14 cellular contexts compared by ENCODE assay signal in genomic region chr6:78243519-78243918, GRCh38.
DNase-seq lines count a peak whose midpoint lies in the region; TF ChIP-seq lines count a peak whose summit lies in the region.
"Had no signal": no experiment of that assay in that cellular context is flagged by ENCODE, and none has a peak within 500 bp of the region (broad histone marks: within the 10 kb centered on the region; RNA-seq: fewer than 3 reads in every experiment).

No MANE protein-coding gene starts in this region.

- no peak overlapping the region for H3K4me3 ChIP-seq in epithelial cell of esophagus (ENCODE audit: low read length)
- H3K4me3 ChIP-seq in mesendoderm (ENCODE audit: low read length): no peak overlapping the region
- H3K4me3 ChIP-seq: BLaER1 treated with 17β-estradiol and CSF1 and Interleukin-3, amounts not matched to agents 10 nM and 100 nM; lung had no signal

- no peak overlapping the region for H4K5ac ChIP-seq in mesendoderm (ENCODE audit: low read length)

- H3K79me2 ChIP-seq in mesendoderm (ENCODE audit: control insufficient read depth, insufficient read depth, low read length): no peaks in the 10 kb centered on the region

- no peaks in the 10 kb centered on the region for H3K36me3 ChIP-seq in mesendoderm (ENCODE audit: control insufficient read depth, insufficient read depth, low read length)
- H3K36me3 ChIP-seq: BLaER1 treated with 17β-estradiol and CSF1 and Interleukin-3, amounts not matched to agents 10 nM and 100 nM had no signal

- no peak overlapping the region for H2BK15ac ChIP-seq in mesendoderm (replicated peaks; ENCODE audit: low read depth)

- H2BK5ac ChIP-seq in mesendoderm (ENCODE audit: low read length): no peak overlapping the region

- peak; percentile 19 for DNase-seq in H4 (ENCODE audit: low spot score)
- DNase-seq in RPMI7951 (ENCODE audit: low read depth): peak; percentile 41
- peak; percentile 84 for DNase-seq in epithelial cell of esophagus (ENCODE audit: low read depth)
- DNase-seq in pulmonary artery endothelial cell (ENCODE audit: low read depth, low spot score): peak; percentile 26
- no peak for DNase-seq in mesendoderm
- no peak for DNase-seq in stimulated activated CD4-positive, alpha-beta T cell treated with anti-CD3 and anti-CD28 coated beads, Interleukin-15, amount 100 ng/mL, for 24 hours
- no peak for DNase-seq in GM19238 (ENCODE audit: insufficient read length, low spot score)
- no peak for DNase-seq in GM13977 (ENCODE audit: low spot score)
- DNase-seq: amniotic stem cell, DMS79, MV-4-11 had no signal

- no peak overlapping the region for H3K4ac ChIP-seq in mesendoderm (ENCODE audit: low read depth, low read length)

- H2BK120ac ChIP-seq in mesendoderm (ENCODE audit: low read depth, low read length): no peak overlapping the region

- H3K4me1 ChIP-seq in mesendoderm (ENCODE audit: control insufficient read depth, low read depth, low read length): no peaks in the 10 kb centered on the region

- in situ Hi-C loops in GM13977 (cut with MboI; ENCODE audit: low pct_unique_long_range_greater_than_20kb, low sequenced_read_pairs, unreplicated experiment): no loop called here

- no peak overlapping the region for H3K4me2 ChIP-seq in mesendoderm (ENCODE audit: low read length)
- H3K4me2 ChIP-seq: BLaER1 treated with 17β-estradiol and CSF1 and Interleukin-3, amounts not matched to agents 10 nM and 100 nM had no signal

- no peak overlapping the region for H3K9ac ChIP-seq in mesendoderm (ENCODE audit: low read length)
- H3K9ac ChIP-seq: BLaER1 treated with 17β-estradiol and CSF1 and Interleukin-3, amounts not matched to agents 10 nM and 100 nM had no signal

- H3K79me1 ChIP-seq in mesendoderm (ENCODE audit: low read length): no peaks in the 10 kb centered on the region

- no peak overlapping the region for H3K27ac ChIP-seq in mesendoderm (ENCODE audit: low read depth, low read length)
- H3K27ac ChIP-seq: BLaER1 treated with 17β-estradiol and CSF1 and Interleukin-3, amounts not matched to agents 10 nM and 100 nM; VCaP had no signal

- WGBS in mesendoderm (ENCODE audit: extremely low coverage, insufficient coverage, low lambda C conversion rate): no CpG with 5 or more reads among the region's 2 CpGs

- H3K56ac ChIP-seq in mesendoderm (ENCODE audit: low read length): no peak overlapping the region

- no peaks in the 10 kb centered on the region for H3K27me3 ChIP-seq in mesendoderm (ENCODE audit: insufficient read depth, low read length, poor library complexity)
- H3K27me3 ChIP-seq: BLaER1 treated with 17β-estradiol and CSF1 and Interleukin-3, amounts not matched to agents 10 nM and 100 nM had no signal

- H4K8ac ChIP-seq in mesendoderm (ENCODE audit: low read depth, low read length): no peak overlapping the region

- no peak overlapping the region for H3K18ac ChIP-seq in mesendoderm (ENCODE audit: low read length)

- no peak overlapping the region for H3K23ac ChIP-seq in mesendoderm (ENCODE audit: low read length)

- no peak for TF ChIP-seq CTCF in epithelial cell of esophagus (IDR thresholded peaks at IDR 0.05; ENCODE audit: insufficient read depth, low read depth, low read length, missing control alignments)
- TF ChIP-seq CTCF in GM13977 (IDR thresholded peaks at IDR 0.05; ENCODE audit: extremely low read depth, insufficient read depth, missing control alignments): no peak

- no peak overlapping the region for H2AK5ac ChIP-seq in mesendoderm (ENCODE audit: low read length)

Comparison
In these comparisons a context has a peak if more than half of its experiments do, and no peak if none do; other contexts are left out.
1. DNase-seq: peak in H4 (single experiment), RPMI7951 (single experiment), epithelial cell of esophagus (single experiment) and pulmonary artery endothelial cell (single experiment); none in mesendoderm (single experiment), stimulated activated CD4-positive, alpha-beta T cell treated with anti-CD3 and anti-CD28 coated beads, Interleukin-15, amount 100 ng/mL, for 24 hours (single experiment), GM19238 (single experiment) and GM13977 (single experiment).